In the genomic region with DNA sequence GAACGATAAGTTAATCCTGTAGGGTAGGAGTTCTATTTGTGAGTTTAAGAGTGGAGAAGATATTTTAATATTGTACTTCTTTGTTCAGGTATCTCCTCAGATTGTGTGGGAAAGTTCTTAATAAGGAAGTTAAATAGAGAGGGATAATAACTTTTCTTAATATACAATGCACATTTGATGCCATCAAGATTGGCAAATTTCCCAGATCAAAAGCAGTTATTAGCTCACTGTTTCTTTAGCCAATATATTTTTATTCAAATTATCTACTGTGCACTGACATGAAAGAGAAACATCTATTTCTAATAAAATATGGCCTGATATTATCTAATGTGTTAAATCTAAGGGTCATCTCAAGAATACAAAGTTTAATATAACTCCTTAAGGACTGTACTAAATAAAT, we compare ENCODE assay signal across 29 cellular contexts.
"Had no signal": no experiment of that assay in that cellular context is flagged by ENCODE, and none has a peak within 500 bp of the region (broad histone marks: within the 10 kb centered on the region; RNA-seq: fewer than 3 reads in every experiment).

No MANE protein-coding gene starts in this region.

- H3K27ac Mint-ChIP-seq: stimulated activated effector memory CD8-positive, alpha-beta T cell treated with anti-CD3 and anti-CD28 coated beads, Interleukin-12 subunit alpha, Interleukin-12 subunit beta, amount 100 ng/mL, for 72 hours; stimulated activated memory B cell treated with anti-CD40 and anti-IgM and Interleukin-4, amounts not matched to agents 10 μg/mL and 1 μg/mL and 100 μg/mL, for 72 hours; stimulated activated naive B cell treated with anti-CD40 and anti-IgM and Interleukin-4, amounts not matched to agents 10 μg/mL and 1 μg/mL and 100 μg/mL, for 72 hours; stimulated activated naive CD8-positive, alpha-beta T cell treated with anti-CD3 and anti-CD28 coated beads, Interleukin-15, amount 100 ng/mL, for 72 hours; stimulated activated naive CD8-positive, alpha-beta T cell treated with anti-CD3 and anti-CD28 coated beads, Interleukin-15, Interleukin-2, amounts not matched to agents 100 ng/mL and 50 ng/mL, for 24 hours; type B pancreatic cell had no signal

- H3K9me3 Mint-ChIP-seq: stimulated activated effector memory CD8-positive, alpha-beta T cell treated with anti-CD3 and anti-CD28 coated beads, Interleukin-12 subunit alpha, Interleukin-12 subunit beta, amount 100 ng/mL, for 72 hours; stimulated activated memory B cell treated with anti-CD40 and anti-IgM and Interleukin-4, amounts not matched to agents 10 μg/mL and 1 μg/mL and 100 μg/mL, for 72 hours; stimulated activated naive B cell treated with anti-CD40 and anti-IgM and Interleukin-4, amounts not matched to agents 10 μg/mL and 1 μg/mL and 100 μg/mL, for 72 hours; stimulated activated naive CD8-positive, alpha-beta T cell treated with anti-CD3 and anti-CD28 coated beads, Interleukin-15, Interleukin-2, amounts not matched to agents 100 ng/mL and 50 ng/mL, for 24 hours had no signal

- H3K4me3 Mint-ChIP-seq: stimulated activated effector memory CD8-positive, alpha-beta T cell treated with anti-CD3 and anti-CD28 coated beads, Interleukin-12 subunit alpha, Interleukin-12 subunit beta, amount 100 ng/mL, for 72 hours; stimulated activated memory B cell treated with anti-CD40 and anti-IgM and Interleukin-4, amounts not matched to agents 10 μg/mL and 1 μg/mL and 100 μg/mL, for 72 hours; stimulated activated naive B cell treated with anti-CD40 and anti-IgM and Interleukin-4, amounts not matched to agents 10 μg/mL and 1 μg/mL and 100 μg/mL, for 72 hours; stimulated activated naive CD8-positive, alpha-beta T cell treated with anti-CD3 and anti-CD28 coated beads, Interleukin-15, amount 100 ng/mL, for 72 hours; stimulated activated naive CD8-positive, alpha-beta T cell treated with anti-CD3 and anti-CD28 coated beads, Interleukin-15, Interleukin-2, amounts not matched to agents 100 ng/mL and 50 ng/mL, for 24 hours; type B pancreatic cell had no signal

- DNase-seq: stimulated activated CD4-positive, alpha-beta T cell treated with anti-CD3 and anti-CD28 coated beads, Interleukin-2, amount 100 ng/mL, for 48 hours; stimulated activated CD4-positive, alpha-beta T cell treated with anti-CD3 and anti-CD28 coated beads, Interleukin-4, amount 100 ng/mL, for 1 hour; stimulated activated CD4-positive, alpha-beta T cell treated with anti-CD3 and anti-CD28 coated beads, Interleukin-4, amount 100 ng/mL, for 24 hours; stimulated activated CD4-positive, alpha-beta T cell treated with anti-CD3 and anti-CD28 coated beads, Interleukin-4, amount 100 ng/mL, for 4 hours; stimulated activated CD8-positive, alpha-beta memory T cell treated with anti-CD3 and anti-CD28 coated beads, Interleukin-4, amount 100 ng/mL, for 48 hours; stimulated activated naive B cell treated with anti-CD40 and anti-IgM and Interleukin-4, amounts not matched to agents 10 μg/mL and 1 μg/mL and 100 μg/mL, for 72 hours; stimulated activated naive CD4-positive, alpha-beta T cell; stimulated activated naive CD4-positive, alpha-beta T cell treated with Interleukin-2 at 50 U/mL for 16 hours; stimulated activated naive CD8-positive, alpha-beta T cell treated with anti-CD3 and anti-CD28 coated beads, Interleukin-15, amount 100 ng/mL, for 72 hours; stimulated activated naive CD8-positive, alpha-beta T cell treated with anti-CD3 and anti-CD28 coated beads, Interleukin-15, Interleukin-2, amounts not matched to agents 100 U/mL and 50 U/mL, for 24 hours; stomach; substantia nigra; testis; thyroid gland; tibial artery; transverse colon; trophoblast cell; upper lobe of left lung; upper lobe of right lung; uterus had no signal

- H3K27me3 Mint-ChIP-seq: stimulated activated memory B cell treated with anti-CD40 and anti-IgM and Interleukin-4, amounts not matched to agents 10 μg/mL and 1 μg/mL and 100 μg/mL, for 72 hours; stimulated activated naive B cell treated with anti-CD40 and anti-IgM and Interleukin-4, amounts not matched to agents 10 μg/mL and 1 μg/mL and 100 μg/mL, for 72 hours; stimulated activated naive CD8-positive, alpha-beta T cell treated with anti-CD3 and anti-CD28 coated beads, Interleukin-15, amount 100 ng/mL, for 72 hours; stimulated activated naive CD8-positive, alpha-beta T cell treated with anti-CD3 and anti-CD28 coated beads, Interleukin-15, Interleukin-2, amounts not matched to agents 100 ng/mL and 50 ng/mL, for 24 hours; type B pancreatic cell had no signal

- H3K36me3 Mint-ChIP-seq: stimulated activated effector memory CD8-positive, alpha-beta T cell treated with anti-CD3 and anti-CD28 coated beads, Interleukin-12 subunit alpha, Interleukin-12 subunit beta, amount 100 ng/mL, for 72 hours; stimulated activated memory B cell treated with anti-CD40 and anti-IgM and Interleukin-4, amounts not matched to agents 10 μg/mL and 1 μg/mL and 100 μg/mL, for 72 hours; stimulated activated naive B cell treated with anti-CD40 and anti-IgM and Interleukin-4, amounts not matched to agents 10 μg/mL and 1 μg/mL and 100 μg/mL, for 72 hours; type B pancreatic cell had no signal

- H3K4me1 Mint-ChIP-seq: stimulated activated effector memory CD8-positive, alpha-beta T cell treated with anti-CD3 and anti-CD28 coated beads, Interleukin-12 subunit alpha, Interleukin-12 subunit beta, amount 100 ng/mL, for 72 hours; stimulated activated memory B cell treated with anti-CD40 and anti-IgM and Interleukin-4, amounts not matched to agents 10 μg/mL and 1 μg/mL and 100 μg/mL, for 72 hours; stimulated activated naive B cell treated with anti-CD40 and anti-IgM and Interleukin-4, amounts not matched to agents 10 μg/mL and 1 μg/mL and 100 μg/mL, for 72 hours; stimulated activated naive CD8-positive, alpha-beta T cell treated with anti-CD3 and anti-CD28 coated beads, Interleukin-15, amount 100 ng/mL, for 72 hours had no signal

- FAIRE-seq: urothelium cell line had no signal

- H3K27ac ChIP-seq: stomach, suprapubic skin, testis, thoracic aorta, thyroid gland, tibial artery, tibial nerve, transverse colon, upper lobe of left lung, upper lobe of right lung, uterus, vagina had no signal

- H3K4me3 ChIP-seq: stomach, suprapubic skin, testis, thoracic aorta, thyroid gland, tibial artery, tibial nerve, transverse colon, upper lobe of left lung, upper lobe of right lung, uterus, vagina had no signal
